In the genomic region with DNA sequence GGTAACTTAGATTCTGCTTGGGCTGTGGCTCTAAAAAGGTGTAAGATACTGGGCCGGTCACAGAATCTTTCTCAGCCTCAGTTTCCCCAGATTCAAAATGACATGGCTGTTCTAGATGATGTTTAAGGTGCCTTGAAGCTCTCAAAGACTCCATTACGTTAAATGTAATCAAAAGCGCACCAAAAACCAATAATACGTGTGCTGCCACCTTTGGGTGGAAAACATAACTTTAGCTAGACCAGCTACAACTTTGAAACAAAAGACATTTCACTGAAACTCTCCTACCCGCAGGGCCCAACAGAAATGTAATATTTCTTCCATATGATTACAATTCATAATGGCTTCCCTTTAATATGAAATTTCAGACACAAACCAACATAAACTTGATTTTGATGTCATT, we compare ENCODE assay signal across 9 cellular contexts. TPM values are rescaled to one million over a fixed set of nuclear protein-coding genes. Genes with fewer than 3 reads are reported as not detected.
A peak's percentile ranks its signal among the peaks of the same experiment; 100 is the strongest.
DNase-seq lines count a peak whose midpoint lies in the region; ATAC-seq, FAIRE-seq and TF ChIP-seq lines count a peak whose summit lies in the region.
"Had no signal": no experiment of that assay in that cellular context is flagged by ENCODE, and none has a peak within 500 bp of the region (broad histone marks: within the 10 kb centered on the region; RNA-seq: fewer than 3 reads in every experiment).

No MANE protein-coding gene starts in this region.

- H3K79me2 ChIP-seq in astrocyte (ENCODE audit: insufficient read depth, low read length), result no peaks in the 10 kb centered on the region

- no peak for TF ChIP-seq POLR2A in right lobe of liver (IDR thresholded peaks at IDR 0.05)

- H3K4me1 ChIP-seq in astrocyte (ENCODE audit: insufficient read depth, low read length), result no peaks in the 10 kb centered on the region
- no peaks in the 10 kb centered on the region for H3K4me1 ChIP-seq in right lobe of liver

- no peak overlapping the region for H2AFZ ChIP-seq in astrocyte (ENCODE audit: low read depth, low read length)

- no peak overlapping the region for H3K27ac ChIP-seq in C4-2B
- no peak overlapping the region for H3K27ac ChIP-seq in astrocyte (ENCODE audit: low read depth, low read length)
- no peak overlapping the region for H3K27ac ChIP-seq in right lobe of liver

- no peaks in the 10 kb centered on the region for H3K27me3 Mint-ChIP-seq in astrocyte (ENCODE audit: low read depth, unreplicated experiment)
- H3K27me3 Mint-ChIP-seq: memory B cell had no signal

- H3K27me3 ChIP-seq in astrocyte (ENCODE audit: insufficient read depth, low read length) (peaks cover 3% of the 10 kb centered on the region), right lobe of liver (no peaks in the 10 kb centered on the region)

- no peaks in the 10 kb centered on the region for H3K36me3 Mint-ChIP-seq in astrocyte (ENCODE audit: low read depth, unreplicated experiment)
- H3K36me3 Mint-ChIP-seq: memory B cell had no signal

- no peaks in the 10 kb centered on the region for H4K20me1 ChIP-seq in astrocyte (ENCODE audit: insufficient read depth, low read length)

- TF ChIP-seq CTCF in C4-2B (conservative IDR thresholded peaks at IDR 0.05) (peak; percentile 70), astrocyte (IDR thresholded peaks at IDR 0.05; ENCODE audit: insufficient read depth, low read depth, low read length) (peak; percentile 46), right lobe of liver (IDR thresholded peaks at IDR 0.05) (peak; percentile 43 to 59 (median 48))

- intact Hi-C loops in right lobe of liver (cut with DNase I), result no loop called here

- H3K9me3 ChIP-seq in astrocyte (ENCODE audit: insufficient read depth, low read depth, low read length) (no peaks in the 10 kb centered on the region), right lobe of liver (no peaks in the 10 kb centered on the region)

- peaks cover 4% of the 10 kb centered on the region for H3K4me1 Mint-ChIP-seq in astrocyte (ENCODE audit: low read depth, unreplicated experiment)
- H3K4me1 Mint-ChIP-seq: memory B cell had no signal

- no peak for FAIRE-seq in astrocyte (lab: Jason Lieb, UNC)

- DNase-seq in HT-29 (ENCODE audit: low spot score) (peak; percentile 55), astrocyte (ENCODE audit: low read depth) (no peak), right lobe of liver (no peak), NCI-H510A treated with DMSO at 0.1 percent for 48 hours (lab: John Stamatoyannopoulos, UW) (no peak)
- no peak for DNase-seq in stimulated activated naive CD4-positive, alpha-beta T cell treated with Interleukin-2 at 50 U/mL for 16 hours (lab: John Stamatoyannopoulos, UW)

- H3K4me3 Mint-ChIP-seq in astrocyte (ENCODE audit: unreplicated experiment), result no peak overlapping the region
- H3K4me3 Mint-ChIP-seq: memory B cell had no signal

- H3K36me3 ChIP-seq in astrocyte (ENCODE audit: insufficient read depth, low read length), result no peaks in the 10 kb centered on the region
- H3K36me3 ChIP-seq in right lobe of liver, result no peaks in the 10 kb centered on the region

- H3K9ac ChIP-seq in astrocyte (ENCODE audit: low read length), result no peak overlapping the region

- peaks cover 2% of the 10 kb centered on the region for H3K9me3 Mint-ChIP-seq in astrocyte (ENCODE audit: unreplicated experiment)

- no peak overlapping the region for H3K4me2 ChIP-seq in astrocyte (ENCODE audit: low read length)

- ATAC-seq in right lobe of liver (peak; percentile 67 to 75 (median 70)), HG03520 (IDR thresholded peaks at IDR 0.05; ENCODE audit: unreplicated experiment) (no peak), HG02938 (IDR thresholded peaks at IDR 0.05; ENCODE audit: unreplicated experiment) (no peak)

- 23% methylated on average over 5 of the region's 5 CpGs for WGBS in right lobe of liver (ENCODE audit: insufficient coverage, low coverage, low lambda C conversion rate, missing lambda C conversion rate)

- H3K27ac Mint-ChIP-seq in astrocyte (ENCODE audit: unreplicated experiment), result no peak overlapping the region
- H3K27ac Mint-ChIP-seq: memory B cell had no signal

- H3K4me3 ChIP-seq in astrocyte (ENCODE audit: insufficient read depth, low read depth, low read length) (no peak overlapping the region), right lobe of liver (no peak overlapping the region)

RNA-seq across cellular contexts. Expression of gene PCSK5, which starts 35.0 kb away (rescaled TPM):
- 33.7 and 33.8 TPM in 2 replicates for total RNA-seq in HT-29 (2014; rRNA removed; shearing (Covaris generic))
- total RNA-seq in astrocyte (11.5 and 13.1 TPM in 2 replicates), right lobe of liver (1 to 10 TPM; 1.4 to 5.8 (median 3.5) TPM)

Comparison
In these comparisons a context has a peak if more than half of its experiments do, and no peak if none do; other contexts are left out.
1. ATAC-seq: peak in right lobe of liver (4 of 4); none in HG03520 (single experiment) and HG02938 (single experiment).
2. Peak in every context shown above with its lines, with median percentiles within 50 percentile points of each other: CTCF ChIP-seq.